8 cellular contexts compared by ENCODE assay signal in the genomic region with DNA sequence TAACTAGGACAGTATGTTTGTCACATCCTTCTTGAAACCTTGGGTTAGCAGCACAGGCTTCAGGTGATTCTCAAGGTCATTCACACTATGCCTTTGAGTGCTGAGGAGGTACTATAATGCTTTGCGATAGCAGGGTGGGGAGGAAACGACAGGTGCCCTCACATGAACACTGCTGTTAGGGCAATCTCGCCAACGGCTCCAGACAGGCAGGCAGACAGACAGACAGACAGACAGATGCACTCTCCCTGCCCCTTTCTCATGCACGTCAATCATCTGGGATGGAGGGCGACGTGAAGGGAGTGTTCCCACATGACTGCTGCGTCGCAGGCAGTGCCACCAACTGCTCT.
DNase-seq lines count a peak whose midpoint lies in the region; ATAC-seq, FAIRE-seq and TF ChIP-seq lines count a peak whose summit lies in the region.

No MANE protein-coding gene starts in this region.

- ATAC-seq in GM21381 (IDR thresholded peaks at IDR 0.05; ENCODE audit: unreplicated experiment): peak; percentile 36

- DNase-seq in HL-60 (ENCODE audit: low read depth in 1 of 2, low spot score in 1 of 2) (peak in 1 of 2 experiments; percentile 34), chondrocyte (ENCODE audit: low spot score) (no peak), small intestine (peak; percentile 27), NCI-H82 (lab: John Stamatoyannopoulos, UW) (no peak), NCI-H128 (lab: John Stamatoyannopoulos, UW; ENCODE audit: unreplicated experiment) (no peak), cerebellar cortex (ENCODE audit: low spot score) (no peak), OCI-M2 (lab: John Stamatoyannopoulos, UW; ENCODE audit: unreplicated experiment) (no peak)

- no peak overlapping the region for H3K4me3 Mint-ChIP-seq in chondrocyte (ENCODE audit: unreplicated experiment)

- TF ChIP-seq CTCF in HL-60 (IDR thresholded peaks at IDR 0.05; ENCODE audit: insufficient read depth, low read length): no peak
- no peak for TF ChIP-seq CTCF in chondrocyte (IDR thresholded peaks at IDR 0.05)

- H3K27me3 ChIP-seq in HL-60 (ENCODE audit: insufficient read depth, poor library complexity, severe bottlenecking): no peaks in the 10 kb centered on the region
- no peaks in the 10 kb centered on the region for H3K27me3 ChIP-seq in small intestine (ENCODE audit: control insufficient read depth in 2 of 2, insufficient read depth in 2 of 2, low read length in 2 of 2)

- 30 to 61% (median 45%) methylated on average over 9 of the region's 9 CpGs for WGBS in small intestine, 3 donors

- no peaks in the 10 kb centered on the region for H3K36me3 ChIP-seq in small intestine (ENCODE audit: control insufficient read depth in 2 of 2, insufficient read depth in 2 of 2, low read length in 2 of 2)

- H3K27ac ChIP-seq in HL-60 (replicated peaks) (peak overlapping the region; percentile 65), small intestine (ENCODE audit: low read depth in 1 of 2, low read length in 1 of 2) (peak overlapping the region in 1 of 2 donors; percentile 83)

- no peaks in the 10 kb centered on the region for H3K9me3 Mint-ChIP-seq in chondrocyte (ENCODE audit: low read depth)

- H3K9me3 ChIP-seq in small intestine (ENCODE audit: control insufficient read depth, low read depth): no peaks in the 10 kb centered on the region

- H3K4me1 Mint-ChIP-seq in chondrocyte (ENCODE audit: low read depth): peaks cover 57% of the 10 kb centered on the region

- FAIRE-seq in small intestine (lab: Jason Lieb, UNC): no peak

- peak overlapping the region; percentile 82 for H3K27ac Mint-ChIP-seq in chondrocyte (ENCODE audit: unreplicated experiment)

- no peak overlapping the region for H3K4me3 ChIP-seq in HL-60 (replicated peaks; ENCODE audit: insufficient read depth, low read length)
- no peak overlapping the region for H3K4me3 ChIP-seq in small intestine (ENCODE audit: low read depth in 1 of 2, low read length in 2 of 2)

- H3K4me1 ChIP-seq in small intestine (ENCODE audit: control insufficient read depth in 2 of 2, insufficient read depth in 1 of 2, low read depth in 1 of 2, low read length in 1 of 2): peaks cover 13 to 25% of the 10 kb centered on the region in 2 donors

- no peaks in the 10 kb centered on the region for H3K27me3 Mint-ChIP-seq in chondrocyte (ENCODE audit: low read depth)

- H3K36me3 Mint-ChIP-seq in chondrocyte (ENCODE audit: low read depth): no peaks in the 10 kb centered on the region
